In the genomic region with DNA sequence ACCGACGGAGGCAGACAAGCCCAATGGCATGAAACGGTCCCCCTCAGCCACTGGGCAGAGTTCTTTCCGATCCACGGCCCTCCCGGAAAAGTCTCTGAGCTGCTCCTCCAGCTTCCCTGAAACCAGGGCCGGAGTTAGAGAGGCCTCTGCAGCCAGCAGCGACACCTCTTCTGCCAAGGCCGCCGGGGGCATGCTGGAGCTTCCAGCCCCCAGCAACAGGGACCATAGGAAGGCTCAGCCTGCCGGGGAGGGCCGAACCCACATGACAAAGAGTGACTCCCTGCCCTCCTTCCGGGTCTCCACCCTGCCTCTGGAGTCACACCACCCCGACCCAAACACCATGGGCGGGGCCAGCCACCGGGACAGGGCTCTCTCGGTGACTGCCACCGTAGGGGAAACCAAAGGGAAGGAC, we compare ENCODE assay signal across 8 cellular contexts. TPM values are rescaled to one million over a fixed set of nuclear protein-coding genes. Genes with fewer than 3 reads are reported as not detected.
DNase-seq lines count a peak whose midpoint lies in the region; ATAC-seq and TF ChIP-seq lines count a peak whose summit lies in the region.

No MANE protein-coding gene starts in this region.

- H3F3A ChIP-seq in OCI-LY1 (ENCODE audit: insufficient read depth, low read length), result no peaks in the 10 kb centered on the region

- H3K27ac ChIP-seq in CD4-positive, CD25-positive, alpha-beta regulatory T cell (ENCODE audit: insufficient read depth, low read length, poor library complexity, severe bottlenecking), result peak overlapping the region; percentile 90
- H3K27ac ChIP-seq in OCI-LY1 (ENCODE audit: low read depth, low read length, poor library complexity, severe bottlenecking), result peak overlapping the region; percentile 83

- peak overlapping the region; percentile 82 for H3K4me2 ChIP-seq in OCI-LY1 (ENCODE audit: low read length)

- H3K4me3 Mint-ChIP-seq in CD4-positive, CD25-positive, alpha-beta regulatory T cell, result peak overlapping the region; percentile 86 to 94 (median 92)
- peak overlapping the region; percentile 82 for H3K4me3 Mint-ChIP-seq in activated naive CD4-positive, alpha-beta T cell treated with anti-CD3 and anti-CD28 coated beads, Interleukin-2, amount 10 ng/mL, durations not matched to agents 7 days and 5 days

- no peaks in the 10 kb centered on the region for H3K9me3 Mint-ChIP-seq in CD4-positive, CD25-positive, alpha-beta regulatory T cell
- H3K9me3 Mint-ChIP-seq in activated naive CD4-positive, alpha-beta T cell treated with anti-CD3 and anti-CD28 coated beads, Interleukin-2, amount 10 ng/mL, durations not matched to agents 7 days and 5 days, result no peaks in the 10 kb centered on the region

- no peaks in the 10 kb centered on the region for H3K79me2 ChIP-seq in OCI-LY1 (ENCODE audit: insufficient read depth, low read length)

- peak overlapping the region; percentile 69 for H3K4me3 ChIP-seq in CD4-positive, CD25-positive, alpha-beta regulatory T cell (ENCODE audit: low read depth, low read length)
- H3K4me3 ChIP-seq in H7 (ENCODE audit: insufficient read depth, low read depth, low read length) (peak overlapping the region; percentile 22; the same call in 1 of the 2 replicates), OCI-LY1 (ENCODE audit: low read depth, low read length, poor library complexity, severe bottlenecking) (peak overlapping the region; percentile 59)

- DNase-seq in CD4-positive, CD25-positive, alpha-beta regulatory T cell, result peak; percentile 56 to 94 (median 62)
- DNase-seq in H7, result peak; percentile 70
- DNase-seq in activated naive CD4-positive, alpha-beta T cell treated with anti-CD3 and anti-CD28 coated beads, Interleukin-2, amount 10 ng/mL, durations not matched to agents 7 days and 5 days, result peak; percentile 90
- DNase-seq in islet precursor cell, result peak; percentile 87
- peak; percentile 56 to 79 for DNase-seq in stimulated activated CD4-positive, alpha-beta T cell treated with anti-CD3 and anti-CD28 coated beads, Interleukin-4, amount 100 ng/mL, for 48 hours (ENCODE audit: low read depth in 2 of 2)
- no peak for DNase-seq in GM10266 (ENCODE audit: extremely low spot score)
- no peak for DNase-seq in NCI-H1436 treated with DMSO at 0.1 percent for 48 hours (lab: John Stamatoyannopoulos, UW)

- TF ChIP-seq CTCF in OCI-LY1 (IDR thresholded peaks at IDR 0.05; ENCODE audit: low read length) (no peak), GM10266 (IDR thresholded peaks at IDR 0.05; ENCODE audit: control insufficient read depth, insufficient read depth, low read depth, missing control alignments) (no peak)

- no peaks in the 10 kb centered on the region for H3K9me3 ChIP-seq in CD4-positive, CD25-positive, alpha-beta regulatory T cell (ENCODE audit: control insufficient read depth in 2 of 2, low read length in 2 of 2)
- H3K9me3 ChIP-seq in OCI-LY1 (ENCODE audit: low read length), result no peaks in the 10 kb centered on the region

- H2AFZ ChIP-seq in OCI-LY1 (ENCODE audit: low read length), result no peak overlapping the region

- H3K4me1 Mint-ChIP-seq in CD4-positive, CD25-positive, alpha-beta regulatory T cell, result peaks cover 24 to 73% (median 41%) of the 10 kb centered on the region in 4 donors
- peaks cover 61% of the 10 kb centered on the region for H3K4me1 Mint-ChIP-seq in activated naive CD4-positive, alpha-beta T cell treated with anti-CD3 and anti-CD28 coated beads, Interleukin-2, amount 10 ng/mL, durations not matched to agents 7 days and 5 days

- ATAC-seq in CD4-positive, CD25-positive, alpha-beta regulatory T cell (ENCODE audit: low read depth in 2 of 2), result peak; percentile 62 to 64

- H3K36me3 Mint-ChIP-seq in CD4-positive, CD25-positive, alpha-beta regulatory T cell, result peaks cover 17% of the 10 kb centered on the region
- H3K36me3 Mint-ChIP-seq in activated naive CD4-positive, alpha-beta T cell treated with anti-CD3 and anti-CD28 coated beads, Interleukin-2, amount 10 ng/mL, durations not matched to agents 7 days and 5 days, result peaks cover 59% of the 10 kb centered on the region

- H4K20me1 ChIP-seq in OCI-LY1 (ENCODE audit: insufficient read depth, low read length), result no peaks in the 10 kb centered on the region

- no peaks in the 10 kb centered on the region for H3K9me2 ChIP-seq in OCI-LY1 (ENCODE audit: low read depth, low read length)

- H3K9ac ChIP-seq in OCI-LY1 (ENCODE audit: low read length), result peak overlapping the region; percentile 83

- peaks cover 79% of the 10 kb centered on the region for H3K4me1 ChIP-seq in CD4-positive, CD25-positive, alpha-beta regulatory T cell (ENCODE audit: control insufficient read depth, insufficient read depth, low read length, poor library complexity, severe bottlenecking)
- peaks cover 35% of the 10 kb centered on the region for H3K4me1 ChIP-seq in OCI-LY1 (ENCODE audit: insufficient read depth, low read length, severe bottlenecking)

- no peaks in the 10 kb centered on the region for H3K27me3 Mint-ChIP-seq in CD4-positive, CD25-positive, alpha-beta regulatory T cell
- no peaks in the 10 kb centered on the region for H3K27me3 Mint-ChIP-seq in activated naive CD4-positive, alpha-beta T cell treated with anti-CD3 and anti-CD28 coated beads, Interleukin-2, amount 10 ng/mL, durations not matched to agents 7 days and 5 days

- peak overlapping the region; percentile 99 for H3K27ac Mint-ChIP-seq in CD4-positive, CD25-positive, alpha-beta regulatory T cell
- H3K27ac Mint-ChIP-seq in activated naive CD4-positive, alpha-beta T cell treated with anti-CD3 and anti-CD28 coated beads, Interleukin-2, amount 10 ng/mL, durations not matched to agents 7 days and 5 days, result peak overlapping the region; percentile 95

- no peaks in the 10 kb centered on the region for H3K27me3 ChIP-seq in CD4-positive, CD25-positive, alpha-beta regulatory T cell (ENCODE audit: control insufficient read depth, insufficient read depth, low read length)
- H3K27me3 ChIP-seq in H7 (ENCODE audit: control insufficient read depth, insufficient read depth, low read length) (no peaks in the 10 kb centered on the region), OCI-LY1 (ENCODE audit: insufficient read depth, low read length) (no peaks in the 10 kb centered on the region)

- CTCF ChIA-PET in activated naive CD4-positive, alpha-beta T cell treated with anti-CD3 and anti-CD28 coated beads, Interleukin-2, amount 10 ng/mL, durations not matched to agents 7 days and 5 days (lab: Charles Lee), result interaction anchor here (0.6 to 11.6 kb wide), 8 partner anchors 10 to 80 kb away, joined by 3 to 161 read pairs (median 4); no protein-coding TSS in a partner anchor

- H3K36me3 ChIP-seq in CD4-positive, CD25-positive, alpha-beta regulatory T cell (ENCODE audit: control insufficient read depth, insufficient read depth, low read length), result peaks cover 25% of the 10 kb centered on the region
- H3K36me3 ChIP-seq in H7 (replicated peaks; ENCODE audit: control insufficient read depth, insufficient read depth, low read length), result no peaks in the 10 kb centered on the region
- no peaks in the 10 kb centered on the region for H3K36me3 ChIP-seq in OCI-LY1 (ENCODE audit: insufficient read depth, low read length)

RNA-seq across cellular contexts. Expression of gene CD180, which starts 30.1 kb away (rescaled TPM):
- not detected for total RNA-seq in CD4-positive, CD25-positive, alpha-beta regulatory T cell
- under 1 TPM in 3 of 4 donors, not detected in 1; 0.06 to 0.37 (median 0.11) TPM for polyA plus RNA-seq in CD4-positive, CD25-positive, alpha-beta regulatory T cell
- not detected in 2 replicates for total RNA-seq in H7 (2014; rRNA removed; shearing (Covaris generic))

Comparison
In these comparisons a context has a peak if more than half of its experiments do, and no peak if none do; other contexts are left out.
1. DNase-seq: peak in CD4-positive, CD25-positive, alpha-beta regulatory T cell (3 of 3), H7 (single experiment), activated naive CD4-positive, alpha-beta T cell treated with anti-CD3 and anti-CD28 coated beads, Interleukin-2, amount 10 ng/mL, durations not matched to agents 7 days and 5 days (single experiment), islet precursor cell (single experiment) and stimulated activated CD4-positive, alpha-beta T cell treated with anti-CD3 and anti-CD28 coated beads, Interleukin-4, amount 100 ng/mL, for 48 hours (2 of 2); none in GM10266 (single experiment) and NCI-H1436 treated with DMSO at 0.1 percent for 48 hours (single experiment).
2. Peak in every context shown above with its lines, with median percentiles within 50 percentile points of each other: H3K4me3 ChIP-seq.